ENCODE assay signal across 1 cellular context in the genomic region with DNA sequence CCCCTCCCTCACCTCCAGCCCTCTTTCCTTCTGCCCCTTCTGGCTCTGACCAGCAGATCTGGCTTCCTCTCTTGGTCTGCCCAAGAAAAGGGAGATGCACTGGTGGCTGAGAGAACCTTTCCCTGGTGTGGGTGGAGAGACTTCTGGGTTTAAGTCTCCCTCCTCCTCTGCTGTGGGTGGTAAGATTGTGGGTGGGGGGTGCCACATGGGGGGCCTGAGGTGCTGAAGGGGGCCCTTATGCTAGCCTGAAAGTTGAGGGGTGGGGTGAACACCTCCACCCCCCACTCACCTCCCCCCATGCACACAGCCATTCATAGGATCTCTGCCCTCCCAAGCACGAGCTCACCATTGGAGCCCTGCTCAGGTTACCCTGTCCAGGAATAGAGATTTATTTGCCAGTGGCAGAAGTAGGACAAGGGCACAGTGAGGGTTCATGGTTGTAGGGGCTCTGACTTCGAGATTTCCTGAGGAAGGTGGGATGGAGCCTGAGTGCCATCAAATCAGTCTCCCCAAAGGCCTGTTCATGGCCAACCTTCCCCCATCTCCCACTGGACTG.
TF ChIP-seq lines count a peak whose summit lies in the region.

No MANE protein-coding gene starts in this region.

TF ChIP-seq in IMR-90, 13 proteins besides CTCF, POLR2A, EP300 and RAD21 (continued from another document):
- TF ChIP-seq, protein P1, sequence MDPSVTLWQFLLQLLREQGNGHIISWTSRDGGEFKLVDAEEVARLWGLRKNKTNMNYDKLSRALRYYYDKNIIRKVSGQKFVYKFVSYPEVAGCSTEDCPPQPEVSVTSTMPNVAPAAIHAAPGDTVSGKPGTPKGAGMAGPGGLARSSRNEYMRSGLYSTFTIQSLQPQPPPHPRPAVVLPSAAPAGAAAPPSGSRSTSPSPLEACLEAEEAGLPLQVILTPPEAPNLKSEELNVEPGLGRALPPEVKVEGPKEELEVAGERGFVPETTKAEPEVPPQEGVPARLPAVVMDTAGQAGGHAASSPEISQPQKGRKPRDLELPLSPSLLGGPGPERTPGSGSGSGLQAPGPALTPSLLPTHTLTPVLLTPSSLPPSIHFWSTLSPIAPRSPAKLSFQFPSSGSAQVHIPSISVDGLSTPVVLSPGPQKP (IDR thresholded peaks at IDR 0.05; ENCODE audit: borderline replicate concordance, low read depth, low read length) = no peak
- no peak for TF ChIP-seq SMC3 (IDR thresholded peaks at IDR 0.05; ENCODE audit: low read depth, low read length)
